ENCODE assay signal across 8 cellular contexts in the genomic region with DNA sequence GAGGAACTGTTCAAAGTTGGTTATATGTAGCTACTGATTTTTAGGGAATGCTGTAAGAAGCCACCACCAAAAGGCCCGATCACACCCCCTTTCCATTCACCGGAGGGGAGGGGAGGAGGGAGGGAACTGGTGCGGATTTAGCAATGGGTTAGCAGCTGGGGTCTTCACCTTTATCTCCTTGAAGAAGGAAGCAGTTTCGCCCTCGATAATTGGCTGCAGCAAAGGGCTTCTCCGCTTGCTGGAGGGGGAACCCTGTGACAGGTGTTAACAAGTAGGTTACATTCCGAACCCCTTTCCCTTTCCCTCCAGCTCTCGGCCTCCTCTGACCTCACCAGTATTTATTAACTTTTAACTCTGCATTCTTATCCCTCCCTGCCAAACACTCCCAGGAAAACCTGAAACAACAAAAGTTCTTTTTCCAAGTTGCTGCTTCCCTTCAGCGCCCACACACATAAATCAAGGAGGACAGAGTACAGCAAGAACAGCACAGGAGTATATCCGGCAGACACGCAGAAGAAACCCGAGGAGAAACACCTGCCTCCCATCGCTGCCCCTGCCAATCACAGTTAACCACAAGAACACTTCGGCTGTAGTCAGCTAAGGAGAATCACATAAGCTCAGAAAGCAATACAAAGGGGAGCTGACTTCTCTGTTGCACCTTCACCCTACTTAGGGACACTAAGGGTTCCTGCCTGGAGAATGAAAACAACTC. TPM values are rescaled to one million over a fixed set of nuclear protein-coding genes. Genes with fewer than 3 reads are reported as not detected.
DNase-seq lines count a peak whose midpoint lies in the region; ATAC-seq and TF ChIP-seq lines count a peak whose summit lies in the region.

No MANE protein-coding gene starts in this region.

- DNase-seq in NCI-H2196 (lab: John Stamatoyannopoulos, UW; ENCODE audit: unreplicated experiment) (peak; percentile 17), NCI-H2196 treated with DMSO at 0.1 percent for 48 hours (lab: John Stamatoyannopoulos, UW; ENCODE audit: unreplicated experiment) (no peak), SK-N-DZ (ENCODE audit: low spot score) (peak; percentile 5), kidney epithelial cell (ENCODE audit: low read depth) (peak; percentile 90), thoracic aorta (ENCODE audit: low spot score) (no peak), dedifferentiated amniotic fluid mesenchymal stem cell (ENCODE audit: extremely low spot score) (no peak)

- H3K9me3 ChIP-seq in thoracic aorta, result no peaks in the 10 kb centered on the region

- H3K36me3 ChIP-seq in kidney epithelial cell (ENCODE audit: control insufficient read depth, insufficient read depth, low read length) (no peaks in the 10 kb centered on the region), thoracic aorta (no peaks in the 10 kb centered on the region)

- ATAC-seq in HG02943 (IDR thresholded peaks at IDR 0.05; ENCODE audit: low read depth, unreplicated experiment), result peak; percentile 94
- ATAC-seq in thoracic aorta (ENCODE audit: insufficient number of reproducible peaks, low FRiP score, low read depth), result no peak
- no peak for ATAC-seq in GM18520 (IDR thresholded peaks at IDR 0.05; ENCODE audit: unreplicated experiment)

- peak overlapping the region; percentile 43 to 65 for H3K27ac ChIP-seq in thoracic aorta

- peak overlapping the region; percentile 3 for H3K4me3 ChIP-seq in kidney epithelial cell (ENCODE audit: low read depth, low read length)
- H3K4me3 ChIP-seq in thoracic aorta, result peak overlapping the region; percentile 12

- H3K27me3 ChIP-seq in kidney epithelial cell (ENCODE audit: control insufficient read depth, insufficient read depth, low read length) (no peaks in the 10 kb centered on the region), thoracic aorta (replicated peaks; ENCODE audit: insufficient read depth) (no peaks in the 10 kb centered on the region)

- no peak for TF ChIP-seq CTCF in kidney epithelial cell (IDR thresholded peaks at IDR 0.05; ENCODE audit: insufficient read depth, low read length, poor library complexity, severe bottlenecking)
- no peak for TF ChIP-seq CTCF in thoracic aorta (IDR thresholded peaks at IDR 0.05)

- H3K4me1 ChIP-seq in thoracic aorta (ENCODE audit: control insufficient read depth in 1 of 2, low read depth in 2 of 2), result peaks cover 30 to 60% of the 10 kb centered on the region in 2 donors

RNA-seq across cellular contexts. Expression of gene NAP1L5, which starts 39.8 kb away (rescaled TPM):
- polyA plus RNA-seq in SK-N-DZ (2014; cell fraction: cytosol; rRNA removed), result 14.4 and 19.0 TPM in 2 replicates
- polyA plus RNA-seq in SK-N-DZ (2014; cell fraction: nucleus; rRNA removed), result 6.1 and 6.6 TPM in 2 replicates
- total RNA-seq in kidney epithelial cell (0.96 and 2.5 TPM in 2 replicates), thoracic aorta (1 to 10 TPM; 6.0 to 6.2 TPM)

Comparison
In these comparisons a context has a peak if more than half of its experiments do, and no peak if none do; other contexts are left out.
1. DNase-seq: peak in NCI-H2196 (single experiment), SK-N-DZ (single experiment) and kidney epithelial cell (single experiment); none in NCI-H2196 treated with DMSO at 0.1 percent for 48 hours (single experiment), thoracic aorta (single experiment) and dedifferentiated amniotic fluid mesenchymal stem cell (single experiment).